In the genomic region with DNA sequence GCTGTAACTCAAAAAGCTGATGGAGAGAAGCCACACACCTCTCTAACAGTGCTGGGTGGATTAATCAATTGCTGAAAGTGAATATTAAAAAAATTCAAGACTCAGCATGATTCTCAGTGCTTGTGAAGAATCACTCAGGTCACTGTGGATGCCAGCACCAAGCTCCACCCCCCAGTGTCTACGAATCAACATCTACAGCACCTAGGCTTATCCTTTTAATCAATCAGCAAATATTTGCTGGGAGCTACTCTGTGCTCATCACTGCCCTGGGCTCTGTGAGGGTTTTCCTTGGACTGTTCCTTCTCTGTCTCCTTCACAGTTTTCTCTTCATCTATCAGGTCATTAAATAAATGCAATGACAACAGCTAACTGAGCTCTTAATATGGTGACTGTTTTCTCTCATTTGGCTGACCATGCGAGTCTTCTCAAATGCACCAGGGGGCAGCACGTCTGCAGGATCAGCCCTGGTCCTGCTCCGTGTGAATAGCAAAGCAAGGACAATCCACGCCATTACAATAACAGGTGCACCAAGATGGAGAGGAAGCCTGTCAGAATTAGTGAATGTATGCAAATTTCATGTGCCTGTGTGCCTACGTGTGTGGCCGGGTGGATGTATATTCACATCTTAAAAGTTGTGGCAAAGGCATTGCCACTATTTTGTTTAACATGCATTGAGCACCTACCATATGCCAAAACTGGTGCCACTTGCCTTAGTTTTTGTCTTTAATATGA, we compare ENCODE assay signal across 8 cellular contexts.
DNase-seq lines count a peak whose midpoint lies in the region; ATAC-seq and TF ChIP-seq lines count a peak whose summit lies in the region.

No MANE protein-coding gene starts in this region.

- ATAC-seq in HG02642 (IDR thresholded peaks at IDR 0.05; ENCODE audit: poor library complexity, unreplicated experiment) = peak; percentile 91

- H3K4me3 ChIP-seq in cardiac fibroblast (replicated peaks in 1 of 2; ENCODE audit: low read depth in 2 of 2, low read length in 2 of 2) = no peak overlapping the region

- TF ChIP-seq CTCF in 22Rv1 (IDR thresholded peaks at IDR 0.05) = peak; percentile 87
- TF ChIP-seq CTCF in GM12873 (IDR thresholded peaks at IDR 0.05; ENCODE audit: insufficient read depth, low read depth, low read length, missing control alignments) = peak; percentile 87
- peak; percentile 85 for TF ChIP-seq CTCF in cardiac fibroblast (IDR thresholded peaks at IDR 0.05; ENCODE audit: low read depth, low read length)

- H3K27ac ChIP-seq in 22Rv1 = peak overlapping the region; percentile 76

- DNase-seq in NCI-H1105 (lab: John Stamatoyannopoulos, UW) = peak; percentile 45
- DNase-seq in SKM-1 (lab: John Stamatoyannopoulos, UW; ENCODE audit: unreplicated experiment) = peak; percentile 51
- DNase-seq in cardiac fibroblast (ENCODE audit: low read depth in 2 of 2) = peak; percentile 70 to 71
- peak; percentile 81 for DNase-seq in left kidney (ENCODE audit: low read depth, low spot score)
- DNase-seq in stimulated activated CD4-positive, alpha-beta T cell treated with anti-CD3 and anti-CD28 coated beads, TNF-alpha, amount 100 ng/mL, for 48 hours (ENCODE audit: low read depth in 3 of 3) = peak; percentile 19 to 24 (median 21)

Comparison
In these comparisons a context has a peak if more than half of its experiments do, and no peak if none do; other contexts are left out.
1. DNase-seq: peak in every context shown above with its lines; median percentile 81 in left kidney; 70 in cardiac fibroblast; 51 in SKM-1; 45 in NCI-H1105; 21 in stimulated activated CD4-positive, alpha-beta T cell treated with anti-CD3 and anti-CD28 coated beads, TNF-alpha, amount 100 ng/mL, for 48 hours.